8 cellular contexts compared by ENCODE assay signal in the genomic region with DNA sequence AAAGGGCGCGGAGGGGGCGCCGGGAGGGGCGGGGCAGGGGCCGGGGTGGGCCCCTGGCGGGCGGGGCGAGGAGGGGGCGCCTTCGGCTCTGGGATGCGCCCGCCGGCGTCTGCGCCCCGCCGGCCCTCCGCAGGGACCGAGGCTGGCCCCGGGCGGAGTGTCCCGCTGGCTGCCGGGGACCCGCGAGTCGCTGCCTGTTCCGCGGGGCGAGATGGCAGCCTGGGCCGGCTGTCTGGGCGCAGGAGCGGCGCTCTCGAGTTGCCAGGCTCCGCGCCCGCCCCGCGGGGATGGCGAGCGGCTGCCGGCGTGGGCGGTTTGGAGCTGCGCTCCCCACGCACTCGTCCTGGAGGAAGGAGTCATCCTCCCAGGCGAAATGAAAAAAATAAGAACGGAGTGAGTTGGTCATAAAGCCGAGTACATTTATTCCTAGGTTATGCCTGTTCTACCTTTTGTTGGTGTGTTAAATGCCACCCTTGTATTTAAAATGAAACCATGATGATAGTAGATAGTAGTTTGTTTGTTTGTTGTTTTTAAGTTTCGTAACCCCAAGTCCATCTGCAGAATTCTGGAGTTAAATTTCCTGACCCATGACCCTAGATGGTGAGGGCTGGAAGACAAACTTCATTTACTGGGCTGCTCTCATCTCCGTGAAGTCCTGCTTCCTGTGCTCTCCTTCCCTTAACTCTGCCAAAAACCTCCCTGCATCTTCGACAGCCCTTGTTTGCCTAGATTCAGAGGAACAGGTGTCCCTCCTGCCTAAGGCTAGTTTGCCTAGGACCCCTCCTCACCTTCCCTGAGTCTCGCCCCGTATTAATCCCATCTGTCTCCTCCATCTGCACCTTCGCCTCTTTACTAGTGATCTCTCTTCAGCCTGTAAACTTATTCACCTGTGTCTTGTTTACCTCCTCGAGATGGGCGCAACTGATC. TPM values are rescaled to one million over a fixed set of nuclear protein-coding genes. Genes with fewer than 3 reads are reported as not detected.
A peak's percentile ranks its signal among the peaks of the same experiment; 100 is the strongest.
DNase-seq lines count a peak whose midpoint lies in the region; ATAC-seq, FAIRE-seq and TF ChIP-seq lines count a peak whose summit lies in the region.

No MANE protein-coding gene starts in this region.

- no peak overlapping the region for H2AFZ ChIP-seq in SK-N-SH (ENCODE audit: low read depth)

- no peaks in the 10 kb centered on the region for H4K20me1 ChIP-seq in SK-N-SH (ENCODE audit: insufficient read depth)

- no peak overlapping the region for H3K27ac ChIP-seq in SK-N-SH (ENCODE audit: low read depth in 2 of 2, low read length in 1 of 2)
- peak overlapping the region; percentile 89 to 94 for H3K27ac ChIP-seq in breast epithelium

- no peaks in the 10 kb centered on the region for H3K9me2 ChIP-seq in SK-N-SH

- TF ChIP-seq RAD21 in SK-N-SH (IDR thresholded peaks at IDR 0.05; ENCODE audit: low read length), result no peak

- POLR2A ChIA-PET in SK-N-SH (lab: Yijun Ruan, JAX), result interaction anchor here (1.1 to 1.6 kb wide), 2 partner anchors 48 to 66 kb away, joined by 4 to 6 read pairs; no protein-coding TSS in a partner anchor

- intact Hi-C loops in breast epithelium (cut with DNase I; ENCODE audit: low total_unique reads), result no loop called here

- no peak for TF ChIP-seq EP300 in SK-N-SH (IDR thresholded peaks at IDR 0.05; ENCODE audit: borderline replicate concordance in 1 of 2, low read depth in 1 of 2, low read length in 1 of 2)

- H3K9me3 ChIP-seq in SK-N-SH, result no peaks in the 10 kb centered on the region
- H3K9me3 ChIP-seq in breast epithelium, result no peaks in the 10 kb centered on the region

- TF ChIP-seq CTCF in SK-N-SH (IDR thresholded peaks at IDR 0.05), result no peak
- TF ChIP-seq CTCF in breast epithelium (IDR thresholded peaks at IDR 0.05), result no peak

- TF ChIP-seq POLR2A in GM12891 (IDR thresholded peaks at IDR 0.05; ENCODE audit: low read depth, low read length) (no peak), breast epithelium (IDR thresholded peaks at IDR 0.05) (no peak)

- no peak for ATAC-seq in GM21526 (IDR thresholded peaks at IDR 0.05; ENCODE audit: low FRiP score, unreplicated experiment)

- H3K36me3 ChIP-seq in SK-N-SH (replicated peaks in 1 of 2; ENCODE audit: control insufficient read depth in 1 of 2, insufficient read depth in 2 of 2, low read length in 1 of 2) (no peaks in the 10 kb centered on the region), breast epithelium (no peaks in the 10 kb centered on the region)

- H3K79me2 ChIP-seq in SK-N-SH (ENCODE audit: insufficient read depth), result no peaks in the 10 kb centered on the region

- H3K27me3 ChIP-seq in SK-N-SH (ENCODE audit: insufficient read depth), result no peaks in the 10 kb centered on the region
- no peaks in the 10 kb centered on the region for H3K27me3 ChIP-seq in breast epithelium

- CTCF ChIA-PET in SK-N-SH (lab: Yijun Ruan, JAX), result interaction anchor here (0.6 to 7.1 kb wide), 9 partner anchors 12 to 79 kb away, joined by 3 to 90 read pairs (median 32); partner anchors contain the start of gene EIF3F

- peak overlapping the region; percentile 75; the same call in 1 of the 2 replicates for H3K9ac ChIP-seq in SK-N-SH

- peak overlapping the region; percentile 62 to 72 for H3K4me3 ChIP-seq in SK-N-SH (ENCODE audit: low read depth in 2 of 2, low read length in 1 of 2)
- peak overlapping the region; percentile 64 to 83 (median 69) for H3K4me3 ChIP-seq in breast epithelium

- H3F3A ChIP-seq in SK-N-SH (replicated peaks; ENCODE audit: insufficient read depth), result peaks cover 9% of the 10 kb centered on the region

- DNase-seq in GM12891 (ENCODE audit: insufficient read length, low spot score), result peak; percentile 41
- DNase-seq in SK-N-SH, result peak; percentile 87
- DNase-seq in breast epithelium (ENCODE audit: low spot score in 2 of 2), result no peak
- DNase-seq in iris pigment epithelial cell (ENCODE audit: low read depth), result peak; percentile 15
- DNase-seq in stimulated activated CD4-positive, alpha-beta T cell treated with anti-CD3 and anti-CD28 coated beads, Interleukin-15, amount 100 ng/mL, for 48 hours (ENCODE audit: low read depth in 2 of 2), result peak; percentile 6 to 16
- no peak for DNase-seq in SHP77 treated with DMSO at 0.1 percent for 48 hours (lab: John Stamatoyannopoulos, UW)
- DNase-seq in KG1 (lab: John Stamatoyannopoulos, UW), result no peak

- no peak for FAIRE-seq in GM12891 (lab: Jason Lieb, UNC)

- H3K4me1 ChIP-seq in SK-N-SH (ENCODE audit: control insufficient read depth in 1 of 2, insufficient read depth in 2 of 2, low read depth in 1 of 2, low read length in 1 of 2), result peaks cover 10 to 16% of the 10 kb centered on the region in 2 experiments; a peak in 3 of 4 replicates
- H3K4me1 ChIP-seq in breast epithelium, result no peaks in the 10 kb centered on the region

- 26% methylated on average over 23 of the region's 59 CpGs for WGBS in SK-N-SH (ENCODE audit: low lambda C conversion rate)

- H3K4me2 ChIP-seq in SK-N-SH, result peak overlapping the region; percentile 90

TF ChIP-seq in GM12891, 5 proteins besides CTCF, POLR2A, EP300 and RAD21:
- TF ChIP-seq SPI1 (IDR thresholded peaks at IDR 0.05; ENCODE audit: low read depth, low read length) (no peak), POU2F2 (IDR thresholded peaks at IDR 0.05; ENCODE audit: low read depth, low read length) (no peak), POLR2AphosphoS5 (IDR thresholded peaks at IDR 0.05; ENCODE audit: low read depth, low read length) (no peak), PAX5 (IDR thresholded peaks at IDR 0.05; ENCODE audit: insufficient read depth, low read length, severe bottlenecking) (no peak), TAF1 (IDR thresholded peaks at IDR 0.05; ENCODE audit: low read depth, low read length) (no peak)

TF ChIP-seq in SK-N-SH, 30 proteins besides CTCF, POLR2A, EP300 and RAD21 (continues in another document):
- TF ChIP-seq SIN3A (IDR thresholded peaks at IDR 0.05; ENCODE audit: borderline replicate concordance, low read depth, low read length) (no peak), YY1 (IDR thresholded peaks at IDR 0.05; ENCODE audit: low read depth) (no peak), MXI1 (IDR thresholded peaks at IDR 0.05; ENCODE audit: low read depth, low read length) (no peak), SMC3 (IDR thresholded peaks at IDR 0.05; ENCODE audit: low read depth, low read length) (no peak), FOXJ3 (CRISPR knock-in tag; IDR thresholded peaks at IDR 0.05) (no peak), NRF1 (IDR thresholded peaks at IDR 0.05; ENCODE audit: low read depth, low read length) (no peak), RCOR1 (IDR thresholded peaks at IDR 0.05; ENCODE audit: low read length) (no peak), CHD2 (IDR thresholded peaks at IDR 0.05; ENCODE audit: low read length, partially characterized antibody) (no peak), NFIC (IDR thresholded peaks at IDR 0.05; ENCODE audit: borderline replicate concordance) (no peak), MAX (IDR thresholded peaks at IDR 0.05; ENCODE audit: low read depth) (no peak)
- TF ChIP-seq, protein P1, sequence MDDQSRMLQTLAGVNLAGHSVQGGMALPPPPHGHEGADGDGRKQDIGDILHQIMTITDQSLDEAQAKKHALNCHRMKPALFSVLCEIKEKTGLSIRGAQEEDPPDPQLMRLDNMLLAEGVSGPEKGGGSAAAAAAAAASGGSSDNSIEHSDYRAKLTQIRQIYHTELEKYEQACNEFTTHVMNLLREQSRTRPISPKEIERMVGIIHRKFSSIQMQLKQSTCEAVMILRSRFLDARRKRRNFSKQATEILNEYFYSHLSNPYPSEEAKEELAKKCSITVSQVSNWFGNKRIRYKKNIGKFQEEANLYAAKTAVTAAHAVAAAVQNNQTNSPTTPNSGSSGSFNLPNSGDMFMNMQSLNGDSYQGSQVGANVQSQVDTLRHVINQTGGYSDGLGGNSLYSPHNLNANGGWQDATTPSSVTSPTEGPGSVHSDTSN (IDR thresholded peaks at IDR 0.05), result no peak
- TF ChIP-seq, protein P2, sequence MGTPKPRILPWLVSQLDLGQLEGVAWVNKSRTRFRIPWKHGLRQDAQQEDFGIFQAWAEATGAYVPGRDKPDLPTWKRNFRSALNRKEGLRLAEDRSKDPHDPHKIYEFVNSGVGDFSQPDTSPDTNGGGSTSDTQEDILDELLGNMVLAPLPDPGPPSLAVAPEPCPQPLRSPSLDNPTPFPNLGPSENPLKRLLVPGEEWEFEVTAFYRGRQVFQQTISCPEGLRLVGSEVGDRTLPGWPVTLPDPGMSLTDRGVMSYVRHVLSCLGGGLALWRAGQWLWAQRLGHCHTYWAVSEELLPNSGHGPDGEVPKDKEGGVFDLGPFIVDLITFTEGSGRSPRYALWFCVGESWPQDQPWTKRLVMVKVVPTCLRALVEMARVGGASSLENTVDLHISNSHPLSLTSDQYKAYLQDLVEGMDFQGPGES (IDR thresholded peaks at IDR 0.05; ENCODE audit: low read depth, low read length), result no peak

RNA-seq across cellular contexts. Expression of gene EIF3F, which starts 32.8 kb away (rescaled TPM):
- polyA plus RNA-seq in GM12891 (2012; ENCODE audit: low read depth, missing spikeins), result 350 TPM
- 213 and 341 TPM in 2 replicates for polyA plus RNA-seq in SK-N-SH (2012; rRNA removed)
- polyA plus RNA-seq in SK-N-SH (2012; cell fraction: cytosol; rRNA removed), result 295 and 390 TPM in 2 replicates
- polyA plus RNA-seq in SK-N-SH (2012; cell fraction: nucleus; rRNA removed), result 199 TPM in 2 replicates
- total RNA-seq in breast epithelium, result 100 to 1,000 TPM; 145 to 180 (median 151) TPM

RNA-seq across cellular contexts. Expression of gene NLRP10, which starts 54.7 kb away (rescaled TPM):
- polyA plus RNA-seq in GM12891 (2012; ENCODE audit: low read depth, missing spikeins), result not detected
- polyA plus RNA-seq in SK-N-SH (2012; rRNA removed), result 0.05 and 0.39 TPM in 2 replicates
- 0.15 and 0.39 TPM in 2 replicates for polyA plus RNA-seq in SK-N-SH (2012; cell fraction: cytosol; rRNA removed)
- polyA plus RNA-seq in SK-N-SH (2012; cell fraction: nucleus; rRNA removed), result 0.13 and 0.27 TPM in 2 replicates
- not detected for total RNA-seq in breast epithelium

Comparison
In these comparisons a context has a peak if more than half of its experiments do, and no peak if none do; other contexts are left out.
1. DNase-seq: peak in GM12891 (single experiment), SK-N-SH (single experiment), iris pigment epithelial cell (single experiment) and stimulated activated CD4-positive, alpha-beta T cell treated with anti-CD3 and anti-CD28 coated beads, Interleukin-15, amount 100 ng/mL, for 48 hours (2 of 2); none in breast epithelium (0 of 2), SHP77 treated with DMSO at 0.1 percent for 48 hours (single experiment) and KG1 (single experiment).
2. H3K27ac ChIP-seq: peak in breast epithelium (2 of 2); none in SK-N-SH (0 of 2).